Comparison of ENCODE assay signal across 20 cellular contexts in the genomic region with DNA sequence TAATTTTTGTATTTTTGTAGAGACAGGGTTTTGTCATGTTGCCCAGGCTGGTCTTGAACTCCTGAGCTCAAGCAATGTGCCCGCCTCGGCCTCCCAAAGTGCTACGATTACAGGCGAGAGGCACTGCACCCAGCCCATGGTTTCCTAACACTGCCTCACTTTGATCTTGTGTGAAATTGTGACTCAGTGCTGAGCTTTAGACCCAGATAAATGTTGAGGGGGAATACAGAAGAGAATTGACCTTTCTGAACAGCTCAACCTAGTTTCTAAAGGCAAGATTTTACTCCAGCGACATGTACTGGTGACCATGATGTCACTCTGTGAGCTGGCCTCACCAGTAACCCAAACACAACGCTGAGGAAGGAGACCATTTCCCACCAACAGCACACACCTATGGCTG.
DNase-seq lines count a peak whose midpoint lies in the region; ATAC-seq, FAIRE-seq and TF ChIP-seq lines count a peak whose summit lies in the region.
"Had no signal": no experiment of that assay in that cellular context is flagged by ENCODE, and none has a peak within 500 bp of the region (broad histone marks: within the 10 kb centered on the region; RNA-seq: fewer than 3 reads in every experiment).

No MANE protein-coding gene starts in this region.

- peaks cover 0 to 8% (median 0%) of the 10 kb centered on the region in 11 experiments; a peak in 3 of 22 replicates for H3K9me3 ChIP-seq in BLaER1 treated with 17β-estradiol and CSF1 and Interleukin-3, amounts not matched to agents 10 nM and 100 nM (replicated peaks in 1 of 11)
- H3K9me3 ChIP-seq in colonic mucosa (no peaks in the 10 kb centered on the region), small intestine (ENCODE audit: control insufficient read depth, low read depth) (no peaks in the 10 kb centered on the region)
- H3K9me3 ChIP-seq in CD8-positive, alpha-beta memory T cell (ENCODE audit: low read length) = no peaks in the 10 kb centered on the region
- H3K9me3 ChIP-seq: Peyer's patch had no signal

- H3K4me1 Mint-ChIP-seq in activated CD8-positive, alpha-beta T cell treated with anti-CD3 and anti-CD28 coated beads for 36 hours (ENCODE audit: low read depth) = peaks cover 6% of the 10 kb centered on the region
- peaks cover under 1% of the 10 kb centered on the region for H3K4me1 Mint-ChIP-seq in activated CD8-positive, alpha-beta T cell treated with anti-CD3 and anti-CD28 coated beads, Interleukin-2, amount 10 ng/mL, durations not matched to agents 7 days and 5 days (ENCODE audit: low read depth)
- H3K4me1 Mint-ChIP-seq in CD8-positive, alpha-beta memory T cell = peaks cover 0 to under 1% (median under 1%) of the 10 kb centered on the region in 3 donors

- DNase-seq in activated CD8-positive, alpha-beta T cell treated with anti-CD3 and anti-CD28 coated beads for 36 hours = peak; percentile 49
- no peak for DNase-seq in activated CD8-positive, alpha-beta T cell treated with anti-CD3 and anti-CD28 coated beads, Interleukin-2, amount 10 ng/mL, durations not matched to agents 7 days and 5 days
- DNase-seq in colonic mucosa = no peak
- DNase-seq in small intestine = peak; percentile 67
- no peak for DNase-seq in stimulated activated CD4-positive, alpha-beta T cell treated with anti-CD3 and anti-CD28 coated beads, Interleukin-12 subunit alpha, Interleukin-12 subunit beta, amount 100 ng/mL, for 4 hours
- DNase-seq in nucleus accumbens (lab: John Stamatoyannopoulos, UW) = no peak
- no peak for DNase-seq in CD8-positive, alpha-beta memory T cell
- DNase-seq: 8988T; CD4-positive, alpha-beta T cell; DMS153; GF-D8; H9; MM.1S; NCI-H1092 treated with DMSO at 0.1 percent for 48 hours; NCI-H146; NCI-H2081 treated with DMSO at 0.1 percent for 48 hours had no signal

- intact Hi-C loops in activated CD8-positive, alpha-beta T cell treated with anti-CD3 and anti-CD28 coated beads for 36 hours (cut with micrococcal nuclease) = no loop called here
- intact Hi-C loops in colonic mucosa (cut with DNase I) = no loop called here

- H3K27ac Mint-ChIP-seq in activated CD8-positive, alpha-beta T cell treated with anti-CD3 and anti-CD28 coated beads for 36 hours = peak overlapping the region; percentile 55
- H3K27ac Mint-ChIP-seq in activated CD8-positive, alpha-beta T cell treated with anti-CD3 and anti-CD28 coated beads, Interleukin-2, amount 10 ng/mL, durations not matched to agents 7 days and 5 days = no peak overlapping the region
- no peak overlapping the region for H3K27ac Mint-ChIP-seq in CD8-positive, alpha-beta memory T cell
- H3K27ac Mint-ChIP-seq: CD4-positive, alpha-beta T cell; H9; IgD-negative memory B cell had no signal

- H3K4me3 ChIP-seq in BLaER1 treated with 17β-estradiol and CSF1 and Interleukin-3, amounts not matched to agents 10 nM and 100 nM = no peak overlapping the region
- H3K4me3 ChIP-seq in colonic mucosa (no peak overlapping the region), small intestine (ENCODE audit: low read depth in 1 of 2, low read length in 2 of 2) (no peak overlapping the region)
- no peak overlapping the region for H3K4me3 ChIP-seq in CD8-positive, alpha-beta memory T cell (ENCODE audit: low read length)
- H3K4me3 ChIP-seq: Peyer's patch had no signal

- H4K20me1 ChIP-seq in BLaER1 treated with 17β-estradiol and CSF1 and Interleukin-3, amounts not matched to agents 10 nM and 100 nM = no peaks in the 10 kb centered on the region

- 55 to 71% (median 58%) methylated on average over 6 of the region's 6 CpGs for WGBS in small intestine, 3 donors

- ATAC-seq in activated CD8-positive, alpha-beta T cell treated with anti-CD3 and anti-CD28 coated beads for 36 hours = peak; percentile 87
- ATAC-seq in activated CD8-positive, alpha-beta T cell treated with anti-CD3 and anti-CD28 coated beads, Interleukin-2, amount 10 ng/mL, durations not matched to agents 7 days and 5 days = no peak

- no peak for TF ChIP-seq CTCF in activated CD8-positive, alpha-beta T cell treated with anti-CD3 and anti-CD28 coated beads for 36 hours (IDR thresholded peaks at IDR 0.05)
- TF ChIP-seq CTCF in colonic mucosa (IDR thresholded peaks at IDR 0.05) = no peak

- H3K27me3 ChIP-seq in BLaER1 treated with 17β-estradiol and CSF1 and Interleukin-3, amounts not matched to agents 10 nM and 100 nM = no peaks in the 10 kb centered on the region
- H3K27me3 ChIP-seq in colonic mucosa = no peaks in the 10 kb centered on the region
- no peaks in the 10 kb centered on the region for H3K27me3 ChIP-seq in small intestine (ENCODE audit: control insufficient read depth in 2 of 2, insufficient read depth in 2 of 2, low read length in 2 of 2)
- no peaks in the 10 kb centered on the region for H3K27me3 ChIP-seq in CD8-positive, alpha-beta memory T cell (ENCODE audit: insufficient read depth, low read length, poor library complexity, severe bottlenecking)
- H3K27me3 ChIP-seq: Peyer's patch had no signal

- peaks cover 2% of the 10 kb centered on the region for H3K36me3 Mint-ChIP-seq in activated CD8-positive, alpha-beta T cell treated with anti-CD3 and anti-CD28 coated beads for 36 hours (ENCODE audit: low read depth)
- no peaks in the 10 kb centered on the region for H3K36me3 Mint-ChIP-seq in activated CD8-positive, alpha-beta T cell treated with anti-CD3 and anti-CD28 coated beads, Interleukin-2, amount 10 ng/mL, durations not matched to agents 7 days and 5 days (ENCODE audit: low read depth)
- peaks cover 9 to 16% (median 11%) of the 10 kb centered on the region in 3 donors for H3K36me3 Mint-ChIP-seq in CD8-positive, alpha-beta memory T cell

- no peaks in the 10 kb centered on the region for H3K27me3 Mint-ChIP-seq in activated CD8-positive, alpha-beta T cell treated with anti-CD3 and anti-CD28 coated beads for 36 hours
- H3K27me3 Mint-ChIP-seq in activated CD8-positive, alpha-beta T cell treated with anti-CD3 and anti-CD28 coated beads, Interleukin-2, amount 10 ng/mL, durations not matched to agents 7 days and 5 days (ENCODE audit: low read depth) = no peaks in the 10 kb centered on the region
- H3K27me3 Mint-ChIP-seq in CD8-positive, alpha-beta memory T cell = peaks cover 0 to 1% of the 10 kb centered on the region in 2 donors
- H3K27me3 Mint-ChIP-seq: CD4-positive, alpha-beta T cell; IgD-negative memory B cell had no signal

- peaks cover 0 to 49% (median 22%) of the 10 kb centered on the region in 11 experiments; a peak in 16 of 22 replicates for H3K36me3 ChIP-seq in BLaER1 treated with 17β-estradiol and CSF1 and Interleukin-3, amounts not matched to agents 10 nM and 100 nM
- H3K36me3 ChIP-seq in colonic mucosa (no peaks in the 10 kb centered on the region), small intestine (ENCODE audit: control insufficient read depth in 2 of 2, insufficient read depth in 2 of 2, low read length in 2 of 2) (peaks cover 2 to 3% of the 10 kb centered on the region in 2 donors)
- H3K36me3 ChIP-seq in CD8-positive, alpha-beta memory T cell (ENCODE audit: insufficient read depth, low read length) = peaks cover 7% of the 10 kb centered on the region

- no peak overlapping the region for H3K27ac ChIP-seq in BLaER1 treated with 17β-estradiol and CSF1 and Interleukin-3, amounts not matched to agents 10 nM and 100 nM
- H3K27ac ChIP-seq in colonic mucosa (peak overlapping the region; percentile 50), small intestine (ENCODE audit: low read depth in 1 of 2, low read length in 1 of 2) (no peak overlapping the region)
- no peak overlapping the region for H3K27ac ChIP-seq in CD8-positive, alpha-beta memory T cell (ENCODE audit: low read depth, low read length)

- peak overlapping the region in 7 of 11 experiments; percentile 23 to 77 (median 58); a peak in 10 of 22 replicates for H3K4me2 ChIP-seq in BLaER1 treated with 17β-estradiol and CSF1 and Interleukin-3, amounts not matched to agents 10 nM and 100 nM

- H3K4me3 Mint-ChIP-seq in activated CD8-positive, alpha-beta T cell treated with anti-CD3 and anti-CD28 coated beads for 36 hours = no peak overlapping the region
- no peak overlapping the region for H3K4me3 Mint-ChIP-seq in activated CD8-positive, alpha-beta T cell treated with anti-CD3 and anti-CD28 coated beads, Interleukin-2, amount 10 ng/mL, durations not matched to agents 7 days and 5 days
- H3K4me3 Mint-ChIP-seq in CD8-positive, alpha-beta memory T cell = no peak overlapping the region
- H3K4me3 Mint-ChIP-seq: CD4-positive, alpha-beta T cell; H9; IgD-negative memory B cell had no signal

- FAIRE-seq in small intestine (lab: Jason Lieb, UNC) = no peak
- FAIRE-seq: HTR-8/SVneo had no signal

- peaks cover 9 to 16% (median 13%) of the 10 kb centered on the region in 10 experiments for H3K4me1 ChIP-seq in BLaER1 treated with 17β-estradiol and CSF1 and Interleukin-3, amounts not matched to agents 10 nM and 100 nM
- H3K4me1 ChIP-seq in colonic mucosa (peaks cover 8% of the 10 kb centered on the region), small intestine (ENCODE audit: control insufficient read depth in 2 of 2, insufficient read depth in 1 of 2, low read depth in 1 of 2, low read length in 1 of 2) (no peaks in the 10 kb centered on the region)
- H3K4me1 ChIP-seq in CD8-positive, alpha-beta memory T cell (ENCODE audit: insufficient read depth, low read length) = no peaks in the 10 kb centered on the region
- H3K4me1 ChIP-seq: Peyer's patch had no signal

- POLR2A ChIA-PET in activated CD8-positive, alpha-beta T cell treated with anti-CD3 and anti-CD28 coated beads for 36 hours (lab: Charles Lee) = no interaction called here
- POLR2A ChIA-PET in activated CD8-positive, alpha-beta T cell treated with anti-CD3 and anti-CD28 coated beads, Interleukin-2, amount 10 ng/mL, durations not matched to agents 7 days and 5 days (lab: Charles Lee) = no interaction called here
- POLR2A ChIA-PET in CD8-positive, alpha-beta memory T cell (lab: Charles Lee) = no interaction called here

- no peaks in the 10 kb centered on the region for H3K9me3 Mint-ChIP-seq in activated CD8-positive, alpha-beta T cell treated with anti-CD3 and anti-CD28 coated beads for 36 hours
- H3K9me3 Mint-ChIP-seq in activated CD8-positive, alpha-beta T cell treated with anti-CD3 and anti-CD28 coated beads, Interleukin-2, amount 10 ng/mL, durations not matched to agents 7 days and 5 days (ENCODE audit: insufficient read depth) = no peaks in the 10 kb centered on the region
- H3K9me3 Mint-ChIP-seq in CD8-positive, alpha-beta memory T cell = no peaks in the 10 kb centered on the region
- H3K9me3 Mint-ChIP-seq: CD4-positive, alpha-beta T cell; H9; IgD-negative memory B cell had no signal

- no peak overlapping the region for H3K9ac ChIP-seq in BLaER1 treated with 17β-estradiol and CSF1 and Interleukin-3, amounts not matched to agents 10 nM and 100 nM
- no peak overlapping the region for H3K9ac ChIP-seq in colonic mucosa (ENCODE audit: low read depth in 2 of 2, low read length in 2 of 2)

- CTCF ChIA-PET in activated CD8-positive, alpha-beta T cell treated with anti-CD3 and anti-CD28 coated beads for 36 hours (lab: Charles Lee) = no interaction called here
- CTCF ChIA-PET in activated CD8-positive, alpha-beta T cell treated with anti-CD3 and anti-CD28 coated beads, Interleukin-2, amount 10 ng/mL, durations not matched to agents 7 days and 5 days (lab: Charles Lee) = interaction anchor here (2.3 kb wide), 1 partner anchor 12 kb away, joined by 12 read pairs; no protein-coding TSS in a partner anchor
- CTCF ChIA-PET in CD8-positive, alpha-beta memory T cell (lab: Charles Lee) = no interaction called here

Comparison
In these comparisons a context has a peak if more than half of its experiments do, and no peak if none do; other contexts are left out.
1. DNase-seq: peak in activated CD8-positive, alpha-beta T cell treated with anti-CD3 and anti-CD28 coated beads for 36 hours (single experiment) and small intestine (single experiment); none in activated CD8-positive, alpha-beta T cell treated with anti-CD3 and anti-CD28 coated beads, Interleukin-2, amount 10 ng/mL, durations not matched to agents 7 days and 5 days (single experiment), colonic mucosa (single experiment), stimulated activated CD4-positive, alpha-beta T cell treated with anti-CD3 and anti-CD28 coated beads, Interleukin-12 subunit alpha, Interleukin-12 subunit beta, amount 100 ng/mL, for 4 hours (single experiment), nucleus accumbens (0 of 56) and CD8-positive, alpha-beta memory T cell (0 of 5).